ENCODE assay signal across 8 cellular contexts in genomic region chr1:225881081-225882007, GRCh38. TPM values are rescaled to one million over a fixed set of nuclear protein-coding genes. Genes with fewer than 3 reads are reported as not detected.
DNase-seq lines count a peak whose midpoint lies in the region; ATAC-seq and TF ChIP-seq lines count a peak whose summit lies in the region.

No MANE protein-coding gene starts in this region.

- H3K4me3 Mint-ChIP-seq in activated naive CD8-positive, alpha-beta T cell treated with anti-CD3 and anti-CD28 coated beads, Interleukin-2, amount 10 ng/mL, durations not matched to agents 7 days and 5 days, result peak overlapping the region; percentile 87

- H3K4me2 ChIP-seq in OCI-LY3 (ENCODE audit: low read length), result peak overlapping the region; percentile 81

- peak overlapping the region; percentile 25; the same call in 1 of the 2 replicates for H2AFZ ChIP-seq in OCI-LY3 (ENCODE audit: low read depth, low read length)

- peaks cover 7% of the 10 kb centered on the region for H3K27me3 Mint-ChIP-seq in activated naive CD8-positive, alpha-beta T cell treated with anti-CD3 and anti-CD28 coated beads, Interleukin-2, amount 10 ng/mL, durations not matched to agents 7 days and 5 days

- peak; percentile 26 for ATAC-seq in GM21390 (IDR thresholded peaks at IDR 0.05; ENCODE audit: unreplicated experiment)
- ATAC-seq in activated naive CD8-positive, alpha-beta T cell treated with anti-CD3 and anti-CD28 coated beads, Interleukin-2, amount 10 ng/mL, durations not matched to agents 7 days and 5 days (ENCODE audit: low read depth), result peak; percentile 38
- peak; percentile 32 to 52 for ATAC-seq in left cardiac atrium
- ATAC-seq in GM21526 (IDR thresholded peaks at IDR 0.05; ENCODE audit: low FRiP score, unreplicated experiment), result no peak

- H4K20me1 ChIP-seq in OCI-LY3 (ENCODE audit: insufficient read depth, low read length), result no peaks in the 10 kb centered on the region

- no peak for DNase-seq in AG04450 (ENCODE audit: low read depth, low spot score)
- DNase-seq in activated naive CD8-positive, alpha-beta T cell treated with anti-CD3 and anti-CD28 coated beads, Interleukin-2, amount 10 ng/mL, durations not matched to agents 7 days and 5 days, result peak; percentile 70
- peak; percentile 63 for DNase-seq in left cardiac atrium
- DNase-seq in prostate gland (ENCODE audit: low spot score), result peak; percentile 37
- DNase-seq in NCI-H1436 treated with DMSO at 0.1 percent for 48 hours (lab: John Stamatoyannopoulos, UW), result no peak

- intact Hi-C loops in left cardiac atrium (cut with DNase I) (no loop called here), prostate gland (cut with DNase I) (loop anchor here (5.0 kb wide), 1 partner anchor 69 kb away; the partner anchor contains the start of gene EPHX1)

- peaks cover 7% of the 10 kb centered on the region for H3K36me3 ChIP-seq in OCI-LY3 (replicated peaks; ENCODE audit: low read depth, low read length)
- H3K36me3 ChIP-seq in prostate gland, result no peaks in the 10 kb centered on the region

- no peak for TF ChIP-seq CTCF in AG04450 (IDR thresholded peaks at IDR 0.05; ENCODE audit: low read depth, low read length)
- no peak for TF ChIP-seq CTCF in OCI-LY3 (IDR thresholded peaks at IDR 0.05; ENCODE audit: low read depth, low read length)
- no peak for TF ChIP-seq CTCF in prostate gland (IDR thresholded peaks at IDR 0.05)

- peak overlapping the region; percentile 84 for H3K9ac ChIP-seq in OCI-LY3 (ENCODE audit: low read length)

- peaks cover 13% of the 10 kb centered on the region; the same call in 1 of the 2 replicates for H3K79me2 ChIP-seq in OCI-LY3 (ENCODE audit: low read length)

- H3K4me1 Mint-ChIP-seq in activated naive CD8-positive, alpha-beta T cell treated with anti-CD3 and anti-CD28 coated beads, Interleukin-2, amount 10 ng/mL, durations not matched to agents 7 days and 5 days, result peaks cover 43% of the 10 kb centered on the region

- H3K4me3 ChIP-seq in AG04450 (ENCODE audit: low read depth, low read length) (peak overlapping the region; percentile 89), OCI-LY3 (ENCODE audit: low read length) (peak overlapping the region; percentile 85), prostate gland (peak overlapping the region; percentile 78 to 86)

- H3K27me3 ChIP-seq in AG04450 (ENCODE audit: control insufficient read depth, insufficient read depth, low read length) (no peaks in the 10 kb centered on the region), OCI-LY3 (ENCODE audit: low read depth, low read length) (no peaks in the 10 kb centered on the region), prostate gland (replicated peaks; ENCODE audit: insufficient read depth) (no peaks in the 10 kb centered on the region)

- H3K27ac Mint-ChIP-seq in activated naive CD8-positive, alpha-beta T cell treated with anti-CD3 and anti-CD28 coated beads, Interleukin-2, amount 10 ng/mL, durations not matched to agents 7 days and 5 days, result peak overlapping the region; percentile 90

- CTCF ChIA-PET in AG04450 (lab: Charles Lee), result interaction anchor here (0.6 to 3.2 kb wide), 7 partner anchors 16 to 407 kb away, joined by 3 to 15 read pairs (median 4); no protein-coding TSS in a partner anchor

- no peaks in the 10 kb centered on the region; the same call in 1 of the 2 replicates for H3K9me3 ChIP-seq in AG04450 (ENCODE audit: control insufficient read depth, insufficient read depth, low read length)
- no peaks in the 10 kb centered on the region for H3K9me3 ChIP-seq in OCI-LY3 (ENCODE audit: insufficient read depth, low read length)
- no peaks in the 10 kb centered on the region for H3K9me3 ChIP-seq in prostate gland

- WGBS in prostate gland, result 3% methylated on average over 28 of the region's 28 CpGs

- H3K4me1 ChIP-seq in OCI-LY3 (ENCODE audit: low read length), result peaks cover 13% of the 10 kb centered on the region
- peaks cover 20% of the 10 kb centered on the region for H3K4me1 ChIP-seq in prostate gland (replicated peaks)

- H3K27ac ChIP-seq in AG04450 (ENCODE audit: low read depth, low read length) (no peak overlapping the region), OCI-LY3 (ENCODE audit: low read length) (no peak overlapping the region), prostate gland (peak overlapping the region; percentile 94 to 95)

- POLR2A ChIA-PET in AG04450 (lab: Yijun Ruan, JAX), result interaction anchor here (0.9 to 2.0 kb wide), 6 partner anchors 15 to 104 kb away, joined by 3 to 7 read pairs (median 4); partner anchors contain the start of genes PYCR2 and SRP9
- POLR2A ChIA-PET in activated naive CD8-positive, alpha-beta T cell treated with anti-CD3 and anti-CD28 coated beads, Interleukin-2, amount 10 ng/mL, durations not matched to agents 7 days and 5 days (lab: Charles Lee), result interaction anchor here (0.6 to 4.5 kb wide), 22 partner anchors 9 to 454 kb away, joined by 3 to 63 read pairs (median 6); partner anchors contain the start of genes H3-3A, LBR, PYCR2 and SDE2

- H3K9me3 Mint-ChIP-seq in activated naive CD8-positive, alpha-beta T cell treated with anti-CD3 and anti-CD28 coated beads, Interleukin-2, amount 10 ng/mL, durations not matched to agents 7 days and 5 days, result no peaks in the 10 kb centered on the region

- TF ChIP-seq POLR2A in prostate gland (IDR thresholded peaks at IDR 0.05), result no peak

- H3K36me3 Mint-ChIP-seq in activated naive CD8-positive, alpha-beta T cell treated with anti-CD3 and anti-CD28 coated beads, Interleukin-2, amount 10 ng/mL, durations not matched to agents 7 days and 5 days, result peaks cover 11% of the 10 kb centered on the region

RNA-seq across cellular contexts. Expression of gene TMEM63A, which starts 0.8 kb away (rescaled TPM):
- 16.8 and 17.1 TPM in 2 replicates for polyA plus RNA-seq in AG04450 (2011; rRNA removed)
- polyA minus RNA-seq in AG04450 (2011; rRNA and poly(A)+ RNA removed), result 22.7 and 26.1 TPM in 2 replicates
- total RNA-seq in activated naive CD8-positive, alpha-beta T cell treated with anti-CD3 and anti-CD28 coated beads, Interleukin-2, amount 10 ng/mL, durations not matched to agents 7 days and 5 days, result 100 to 1,000 TPM; 196 to 198 TPM
- total RNA-seq in left cardiac atrium (10 to 100 TPM; 33.2 to 37.1 TPM), prostate gland (100 to 1,000 TPM; 141 to 192 TPM)

RNA-seq across cellular contexts. Expression of gene LEFTY1, which starts 7.6 kb away (rescaled TPM):
- 0.05 TPM in 1 of 2 replicates, not detected in the other for polyA plus RNA-seq in AG04450 (2011; rRNA removed)
- polyA minus RNA-seq in AG04450 (2011; rRNA and poly(A)+ RNA removed), result not detected in 2 replicates
- under 1 TPM in 1 of 2 experiments, not detected in 1; 0.19 TPM for total RNA-seq in activated naive CD8-positive, alpha-beta T cell treated with anti-CD3 and anti-CD28 coated beads, Interleukin-2, amount 10 ng/mL, durations not matched to agents 7 days and 5 days
- total RNA-seq in left cardiac atrium, result under 1 TPM in 1 of 2 donors, not detected in 1; 0.27 TPM
- total RNA-seq in prostate gland, result 1 to 10 TPM; 1.7 to 2.0 TPM

RNA-seq across cellular contexts. Expression of gene PYCR2, which starts 42.7 kb away (rescaled TPM):
- 29.4 and 37.5 TPM in 2 replicates for polyA plus RNA-seq in AG04450 (2011; rRNA removed)
- polyA minus RNA-seq in AG04450 (2011; rRNA and poly(A)+ RNA removed), result 24.4 and 31.6 TPM in 2 replicates
- 100 to 1,000 TPM; 118 to 125 TPM for total RNA-seq in activated naive CD8-positive, alpha-beta T cell treated with anti-CD3 and anti-CD28 coated beads, Interleukin-2, amount 10 ng/mL, durations not matched to agents 7 days and 5 days
- total RNA-seq in left cardiac atrium (10 to 100 TPM; 58.0 to 58.8 TPM), prostate gland (10 to 100 TPM; 70.8 to 80.2 TPM)

RNA-seq across cellular contexts. Expression of gene LEFTY2, which starts 59.7 kb away (rescaled TPM):
- not detected in 2 replicates for polyA plus RNA-seq in AG04450 (2011; rRNA removed)
- polyA minus RNA-seq in AG04450 (2011; rRNA and poly(A)+ RNA removed), result not detected in 2 replicates
- not detected for total RNA-seq in activated naive CD8-positive, alpha-beta T cell treated with anti-CD3 and anti-CD28 coated beads, Interleukin-2, amount 10 ng/mL, durations not matched to agents 7 days and 5 days
- total RNA-seq in left cardiac atrium (1 to 10 TPM in 1 of 2 donors, under 1 TPM in 1; 0.34 to 1.2 TPM), prostate gland (1 to 10 TPM in 1 of 2 donors, not detected in 1; 7.9 TPM)

Comparison
In these comparisons a context has a peak if more than half of its experiments do, and no peak if none do; other contexts are left out.
1. DNase-seq: peak in activated naive CD8-positive, alpha-beta T cell treated with anti-CD3 and anti-CD28 coated beads, Interleukin-2, amount 10 ng/mL, durations not matched to agents 7 days and 5 days (single experiment), left cardiac atrium (single experiment) and prostate gland (single experiment); none in AG04450 (single experiment) and NCI-H1436 treated with DMSO at 0.1 percent for 48 hours (single experiment).
2. H3K27ac ChIP-seq: peak in prostate gland (2 of 2); none in AG04450 (single experiment) and OCI-LY3 (single experiment).
3. Peak in every context shown above with its lines, with median percentiles within 50 percentile points of each other: H3K4me3 ChIP-seq.